ENCODE assay signal across 25 cellular contexts in the genomic region with DNA sequence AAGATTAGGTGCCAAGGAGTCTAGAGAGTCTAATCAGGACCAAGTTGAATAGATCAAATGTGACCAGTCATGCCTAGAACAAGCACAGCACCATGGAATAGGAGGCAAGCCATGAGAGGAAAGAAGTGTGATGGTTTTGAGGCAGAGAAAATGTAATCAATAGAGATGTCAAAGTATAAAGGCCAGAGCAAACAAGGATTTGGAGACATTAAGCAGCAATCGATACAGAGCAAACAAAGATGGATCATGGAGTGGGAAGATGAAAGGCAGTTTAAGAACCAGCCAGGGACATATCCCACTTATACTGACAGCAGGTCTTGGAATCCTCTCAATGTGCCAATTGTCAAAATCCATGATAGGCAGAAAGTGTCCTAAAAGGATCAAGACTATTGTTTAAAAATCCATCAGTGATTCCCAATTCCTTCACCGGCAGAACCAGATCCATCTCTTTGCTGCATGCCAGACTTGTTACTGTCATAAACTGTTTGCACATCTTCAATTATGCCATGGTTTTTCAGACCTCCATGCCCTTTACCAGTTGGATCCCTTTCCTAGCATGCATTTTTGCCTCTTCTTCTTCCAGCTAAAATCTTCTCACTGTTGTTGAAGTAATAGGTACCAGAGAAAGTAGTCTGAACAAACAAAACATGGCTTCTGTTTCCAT.
DNase-seq lines count a peak whose midpoint lies in the region; ATAC-seq, FAIRE-seq and TF ChIP-seq lines count a peak whose summit lies in the region.
"Had no signal": no experiment of that assay in that cellular context is flagged by ENCODE, and none has a peak within 500 bp of the region (broad histone marks: within the 10 kb centered on the region; RNA-seq: fewer than 3 reads in every experiment).

No MANE protein-coding gene starts in this region.

- peak; percentile 23 for DNase-seq in DMS53 (lab: John Stamatoyannopoulos, UW)
- no peak for DNase-seq in DMS53 treated with DMSO at 0.1 percent for 48 hours (lab: John Stamatoyannopoulos, UW; ENCODE audit: unreplicated experiment)
- peak; percentile 72 for DNase-seq in NCI-H1092 treated with DMSO at 0.1 percent for 48 hours (lab: John Stamatoyannopoulos, UW)
- DNase-seq in NCI-H345 treated with DMSO at 0.1 percent for 48 hours (lab: John Stamatoyannopoulos, UW; ENCODE audit: unreplicated experiment), result peak; percentile 67
- DNase-seq in H1 (ENCODE audit: low read depth in 1 of 2, low spot score in 2 of 2), result no peak
- no peak for DNase-seq in thyroid gland
- DNase-seq in middle frontal gyrus (ENCODE audit: extremely low spot score, low spot score), result no peak
- DNase-seq in Right ventricle myocardium superior, result no peak
- DNase-seq: ACHN; Calu3; CD4-positive, alpha-beta T cell; EL; H9; HFFc6; KG1; NCI-H1930; NCI-H2171; NCI-H82; OCI-M1; SW 1271; T-helper 17 cell had no signal

- no peaks in the 10 kb centered on the region for H3K9me3 ChIP-seq in H1 (ENCODE audit: insufficient read depth in 2 of 2, low read depth in 1 of 2, low read length in 1 of 2)
- H3K9me3 ChIP-seq in thyroid gland, result no peaks in the 10 kb centered on the region
- H3K9me3 ChIP-seq: BLaER1 had no signal

- no peak overlapping the region for H2AFZ ChIP-seq in H1 (ENCODE audit: low read length)

- no peak overlapping the region for H3K23ac ChIP-seq in H1 (ENCODE audit: insufficient read length)

- H2BK5ac ChIP-seq in H1 (ENCODE audit: low read depth, low read length), result no peak overlapping the region

- no peak overlapping the region for H3K4ac ChIP-seq in H1 (replicated peaks; ENCODE audit: insufficient read length, low read depth, low read length)

- H2BK120ac ChIP-seq in H1 (replicated peaks; ENCODE audit: low read depth, low read length), result no peak overlapping the region

- no peak overlapping the region for H4K8ac ChIP-seq in H1 (ENCODE audit: extremely low read depth, insufficient read depth, low read length)

- no peak for TF ChIP-seq EP300 in H1 (IDR thresholded peaks at IDR 0.05; ENCODE audit: borderline replicate concordance in 1 of 2, low read depth in 2 of 2, low read length in 2 of 2)

- TF ChIP-seq CTCF in H1 (IDR thresholded peaks at IDR 0.05; ENCODE audit: control extremely low read depth in 1 of 3, insufficient read depth in 1 of 3, low read depth in 1 of 3, low read length in 3 of 3) (no peak), thyroid gland (IDR thresholded peaks at IDR 0.05) (no peak)

- no peaks in the 10 kb centered on the region for H3K79me1 ChIP-seq in H1 (ENCODE audit: low read depth, low read length)

- H2AK5ac ChIP-seq in H1 (ENCODE audit: low read depth, low read length), result no peak overlapping the region

- H4K5ac ChIP-seq in H1 (ENCODE audit: insufficient read length, low read depth, low read length), result no peak overlapping the region

- H2BK20ac ChIP-seq in H1 (ENCODE audit: low read length), result no peak overlapping the region

- H4K91ac ChIP-seq in H1 (replicated peaks; ENCODE audit: insufficient read length, low read length), result no peak overlapping the region

- no peak for ATAC-seq in Right ventricle myocardium superior (ENCODE audit: poor library complexity)
- ATAC-seq: Right ventricle myocardium inferior, T-helper 17 cell had no signal

- H3K36me3 ChIP-seq in H1 (ENCODE audit: control insufficient read depth in 2 of 4, insufficient read depth in 4 of 4, low read length in 3 of 4), result no peaks in the 10 kb centered on the region
- no peaks in the 10 kb centered on the region for H3K36me3 ChIP-seq in thyroid gland
- H3K36me3 ChIP-seq: BLaER1 had no signal

- H3K4me1 ChIP-seq in H1 (replicated peaks in 1 of 4; ENCODE audit: control insufficient read depth in 3 of 4, insufficient read depth in 4 of 4, low read length in 3 of 4) (no peaks in the 10 kb centered on the region), thyroid gland (no peaks in the 10 kb centered on the region)
- H3K4me1 ChIP-seq: BLaER1 had no signal

- FAIRE-seq in H1 (lab: Jason Lieb, UNC), result peak; percentile 60
- FAIRE-seq: RCC 7860 had no signal

- H3K79me2 ChIP-seq in H1 (ENCODE audit: control insufficient read depth in 1 of 2, insufficient read depth in 2 of 2, low read length in 2 of 2), result no peaks in the 10 kb centered on the region

- H3K27ac ChIP-seq in H1 (ENCODE audit: low read depth, low read length), result no peak overlapping the region
- H3K27ac ChIP-seq in thyroid gland, result no peak overlapping the region
- H3K27ac ChIP-seq: 22Rv1, BLaER1 had no signal

- H4K20me1 ChIP-seq in H1 (replicated peaks in 1 of 2; ENCODE audit: control insufficient read depth in 1 of 2, insufficient read depth in 2 of 2, low read length in 2 of 2), result no peaks in the 10 kb centered on the region
- H4K20me1 ChIP-seq: BLaER1 had no signal

- H2BK12ac ChIP-seq in H1 (ENCODE audit: low read depth, low read length), result no peak overlapping the region

- H3K23me2 ChIP-seq in H1 (ENCODE audit: low read depth, low read length), result no peaks in the 10 kb centered on the region

- H3K4me2 ChIP-seq in H1 (ENCODE audit: insufficient read depth in 1 of 2, low read depth in 2 of 2, low read length in 2 of 2), result no peak overlapping the region
- H3K4me2 ChIP-seq: BLaER1 had no signal

- POLR2A ChIA-PET in H1 (lab: Charles Lee; ENCODE audit: partially characterized antibody), result no interaction called here

- intact Hi-C loops in thyroid gland (cut with DNase I) (no loop called here), Right ventricle myocardium superior (cut with DNase I) (no loop called here)

- H3K4me3 ChIP-seq in H1 (ENCODE audit: extremely low read depth in 1 of 4, insufficient read depth in 2 of 4, low read depth in 3 of 4, low read length in 4 of 4) (no peak overlapping the region), thyroid gland (replicated peaks in 1 of 3) (no peak overlapping the region)
- H3K4me3 ChIP-seq: BLaER1 had no signal

- CTCF ChIA-PET in H1 (lab: Charles Lee; ENCODE audit: partially characterized antibody), result no interaction called here

- H3K18ac ChIP-seq in H1 (ENCODE audit: extremely low read depth, low read length), result no peak overlapping the region

- no peaks in the 10 kb centered on the region for H3K27me3 ChIP-seq in H1 (replicated peaks in 1 of 4; ENCODE audit: control insufficient read depth in 3 of 4, extremely low read depth in 1 of 4, insufficient read depth in 3 of 4, low read length in 3 of 4)
- peaks cover 4% of the 10 kb centered on the region for H3K27me3 ChIP-seq in thyroid gland

- H3K56ac ChIP-seq in H1 (replicated peaks; ENCODE audit: insufficient read length, low read depth, low read length), result no peak overlapping the region

- H2BK15ac ChIP-seq in H1 (ENCODE audit: low read length), result no peak overlapping the region

- TF ChIP-seq POLR2A in H1 (IDR thresholded peaks at IDR 0.05; ENCODE audit: control extremely low read depth in 1 of 2, low read depth in 2 of 2, low read length in 2 of 2) (no peak), thyroid gland (IDR thresholded peaks at IDR 0.05) (no peak)

- H3K9ac ChIP-seq in H1 (replicated peaks in 1 of 4; ENCODE audit: extremely low read depth in 1 of 4, low read depth in 3 of 4, low read length in 3 of 4), result no peak overlapping the region
- H3K9ac ChIP-seq: BLaER1 had no signal

- WGBS in H1 (ENCODE audit: extremely low coverage in 1 of 2, insufficient coverage in 1 of 2, insufficient read length in 1 of 2, insufficient replicate concordance in 2 of 2, low coverage in 1 of 2, low lambda C conversion rate in 2 of 2, missing lambda C conversion rate in 1 of 2), 2 experiments, result 95% methylated on average over 2 of the region's 2 CpGs; no CpG with 5 or more reads in 1 of the 2 experiments
- WGBS in thyroid gland, 2 donors, result 84 to 88% methylated on average over 2 of the region's 2 CpGs

- no peak for TF ChIP-seq RAD21 in H1 (IDR thresholded peaks at IDR 0.05 in 1 of 2, conservative IDR thresholded peaks at IDR 0.05 in 1 of 2; ENCODE audit: low read depth in 2 of 2, low read length in 2 of 2)

- no peak overlapping the region for H3K14ac ChIP-seq in H1 (ENCODE audit: insufficient read length)

TF ChIP-seq in H1, 55 proteins besides CTCF, POLR2A, EP300 and RAD21 (continues in another document):
- TF ChIP-seq ASH2L (IDR thresholded peaks at IDR 0.05; ENCODE audit: low read length), result no peak
- no peak for TF ChIP-seq NRF1 (IDR thresholded peaks at IDR 0.05; ENCODE audit: low read depth, low read length)
- TF ChIP-seq, protein P1, sequence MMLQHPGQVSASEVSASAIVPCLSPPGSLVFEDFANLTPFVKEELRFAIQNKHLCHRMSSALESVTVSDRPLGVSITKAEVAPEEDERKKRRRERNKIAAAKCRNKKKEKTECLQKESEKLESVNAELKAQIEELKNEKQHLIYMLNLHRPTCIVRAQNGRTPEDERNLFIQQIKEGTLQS (IDR thresholded peaks at IDR 0.05; ENCODE audit: insufficient read depth, low read depth, low read length), result no peak

Comparison
In these comparisons a context has a peak if more than half of its experiments do, and no peak if none do; other contexts are left out.
1. DNase-seq: peak in DMS53 (single experiment), NCI-H1092 treated with DMSO at 0.1 percent for 48 hours (single experiment) and NCI-H345 treated with DMSO at 0.1 percent for 48 hours (single experiment); none in DMS53 treated with DMSO at 0.1 percent for 48 hours (single experiment), H1 (0 of 2), thyroid gland (0 of 2), middle frontal gyrus (single experiment) and Right ventricle myocardium superior (single experiment).